ENCODE assay signal across 26 cellular contexts in the genomic region with DNA sequence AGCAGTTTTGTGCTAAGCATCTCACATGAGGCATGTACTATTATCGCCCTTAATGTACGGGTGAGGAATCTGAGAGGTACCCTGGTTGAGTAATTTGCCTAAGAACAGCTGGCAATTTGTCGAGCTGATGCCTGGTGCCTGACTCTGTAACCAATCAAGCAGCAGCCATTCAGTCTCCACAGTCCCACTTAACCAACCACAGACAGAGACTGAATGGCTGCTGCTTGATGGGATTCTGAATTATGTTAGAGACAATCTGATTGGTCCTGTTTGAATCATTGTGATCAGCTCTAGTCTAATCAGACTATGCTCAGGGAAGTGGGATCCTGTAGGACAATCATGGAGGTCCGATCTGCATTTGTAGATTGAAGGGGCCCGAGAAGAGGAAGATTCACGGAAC.
"Had no signal": no experiment of that assay in that cellular context is flagged by ENCODE, and none has a peak within 500 bp of the region (broad histone marks: within the 10 kb centered on the region; RNA-seq: fewer than 3 reads in every experiment).

No MANE protein-coding gene starts in this region.

- H3K27ac Mint-ChIP-seq: activated naive CD8-positive, alpha-beta T cell treated with anti-CD3 and anti-CD28 coated beads for 36 hours; effector memory CD8-positive, alpha-beta T cell; immature natural killer cell; mesothelial cell of epicardium; naive B cell; nephron progenitor cell had no signal

- H3K36me3 Mint-ChIP-seq: activated naive CD8-positive, alpha-beta T cell treated with anti-CD3 and anti-CD28 coated beads for 36 hours; brain; immature natural killer cell; mesothelial cell of epicardium; naive B cell had no signal

- FAIRE-seq: kidney had no signal

- H3K9me3 ChIP-seq: adrenal gland, gastrocnemius medialis, neutrophil, transverse colon had no signal

- H3K27me3 Mint-ChIP-seq: brain; effector memory CD8-positive, alpha-beta T cell; naive B cell had no signal

- H3K4me1 Mint-ChIP-seq: activated naive CD8-positive, alpha-beta T cell treated with anti-CD3 and anti-CD28 coated beads for 36 hours; brain; immature natural killer cell; mesothelial cell of epicardium; naive B cell; nephron progenitor cell had no signal

- H3K27ac ChIP-seq: adrenal gland, coronary artery, dorsolateral prefrontal cortex, gastrocnemius medialis, neutrophil, transverse colon had no signal

- H3K4me3 Mint-ChIP-seq: activated naive CD8-positive, alpha-beta T cell treated with anti-CD3 and anti-CD28 coated beads for 36 hours; brain; effector memory CD8-positive, alpha-beta T cell; immature natural killer cell; mesothelial cell of epicardium; naive B cell; nephron progenitor cell had no signal

- H3K4me1 ChIP-seq: adrenal gland, gastrocnemius medialis, transverse colon had no signal

- H3K27me3 ChIP-seq: adrenal gland, gastrocnemius medialis, neutrophil, transverse colon had no signal

- ATAC-seq: effector memory CD8-positive, alpha-beta T cell; gastrocnemius medialis; left colon had no signal

- H3K9me3 Mint-ChIP-seq: brain, mesothelial cell of epicardium, naive B cell, nephron progenitor cell had no signal

- H3K4me3 ChIP-seq: adrenal gland, coronary artery, dorsolateral prefrontal cortex, gastrocnemius medialis, transverse colon had no signal

- DNase-seq: activated CD4-positive, alpha-beta T cell treated with anti-CD3 and anti-CD28 coated beads for 48 hours; activated CD4-positive, alpha-beta T cell treated with anti-CD3 and anti-CD28 coated beads, Interleukin-2, amount 50 U/mL, for 48 hours; activated CD8-positive, alpha-beta memory T cell treated with anti-CD3 and anti-CD28 coated beads for 24 hours; activated effector memory CD4-positive, alpha-beta T cell treated with Interleukin-2 at 50 U/mL for 16 hours; activated naive CD4-positive, alpha-beta T cell treated with Interleukin-2 at 50 U/mL for 16 hours; activated naive CD8-positive, alpha-beta T cell treated with anti-CD3 and anti-CD28 coated beads for 36 hours; adrenal gland; aorta; dorsolateral prefrontal cortex; effector memory CD8-positive, alpha-beta T cell; erythroblast; gastrocnemius medialis; glutamatergic neuron; immature natural killer cell; kidney; left colon; naive B cell; nephron progenitor cell; stimulated activated CD4-positive, alpha-beta T cell treated with anti-CD3 and anti-CD28 coated beads, Interleukin-15, amount 100 ng/mL, for 24 hours; stimulated activated CD4-positive, alpha-beta T cell treated with anti-CD3 and anti-CD28 coated beads, Interleukin-2, amount 100 ng/mL, for 24 hours; stimulated activated naive CD4-positive, alpha-beta T cell; transverse colon had no signal
